Comparison of ENCODE assay signal across 22 cellular contexts in the genomic region with DNA sequence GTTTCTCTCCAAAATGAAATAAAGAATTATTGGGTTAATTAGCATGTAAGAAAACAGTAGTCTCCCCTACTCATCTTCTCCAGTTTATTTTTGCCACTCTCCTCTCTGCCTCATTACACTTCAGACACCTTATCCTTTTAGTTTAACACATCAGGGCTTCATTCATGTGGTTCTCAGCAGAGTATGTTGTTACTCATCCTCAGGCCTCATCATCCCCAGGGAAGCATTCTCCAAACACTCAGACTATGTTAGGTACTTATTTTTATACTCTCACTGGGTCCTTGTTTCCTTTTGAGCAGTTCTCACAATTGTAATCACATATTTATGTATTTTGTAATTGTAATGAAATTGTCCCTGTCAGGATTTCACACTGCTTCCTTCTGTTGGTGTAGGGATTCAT.
DNase-seq lines count a peak whose midpoint lies in the region; ATAC-seq and TF ChIP-seq lines count a peak whose summit lies in the region.
"Had no signal": no experiment of that assay in that cellular context is flagged by ENCODE, and none has a peak within 500 bp of the region (broad histone marks: within the 10 kb centered on the region; RNA-seq: fewer than 3 reads in every experiment).

No MANE protein-coding gene starts in this region.

- H3F3A ChIP-seq in smooth muscle cell (ENCODE audit: low read depth) = no peaks in the 10 kb centered on the region

- peaks cover 18% of the 10 kb centered on the region for H4K20me1 ChIP-seq in smooth muscle cell (ENCODE audit: low read depth)

- H3K9me3 ChIP-seq in SJCRH30 (replicated peaks) (no peaks in the 10 kb centered on the region; the same call in 1 of the 2 replicates), smooth muscle cell (replicated peaks; ENCODE audit: low read depth) (no peaks in the 10 kb centered on the region)
- H3K9me3 ChIP-seq: mucosa of descending colon, prostate gland, transverse colon had no signal

- H3K9ac ChIP-seq in smooth muscle cell (ENCODE audit: low read depth) = no peak overlapping the region
- H3K9ac ChIP-seq: neural progenitor cell had no signal

- ATAC-seq in GM21723 (IDR thresholded peaks at IDR 0.05; ENCODE audit: unreplicated experiment) = no peak
- ATAC-seq: left ventricle myocardium superior had no signal

- H3K27ac ChIP-seq in SJCRH30 (no peak overlapping the region), smooth muscle cell (ENCODE audit: low read depth) (no peak overlapping the region)
- H3K27ac ChIP-seq: 22Rv1, neural progenitor cell, prostate gland had no signal

- H3K79me2 ChIP-seq in smooth muscle cell (ENCODE audit: low read depth) = no peaks in the 10 kb centered on the region

- no peak overlapping the region for H3K4me2 ChIP-seq in smooth muscle cell
- H3K4me2 ChIP-seq: neural progenitor cell had no signal

- H3K27me3 ChIP-seq in SJCRH30 (no peaks in the 10 kb centered on the region), smooth muscle cell (ENCODE audit: low read depth) (no peaks in the 10 kb centered on the region)
- H3K27me3 ChIP-seq: neural progenitor cell, transverse colon had no signal

- no peak for TF ChIP-seq CTCF in epithelial cell of esophagus (IDR thresholded peaks at IDR 0.05; ENCODE audit: insufficient read depth, low read depth, low read length, missing control alignments)
- no peak for TF ChIP-seq CTCF in smooth muscle cell (IDR thresholded peaks at IDR 0.05; ENCODE audit: borderline replicate concordance, insufficient read depth, poor library complexity, severe bottlenecking)

- H3K36me3 ChIP-seq in SJCRH30 (no peaks in the 10 kb centered on the region), smooth muscle cell (ENCODE audit: low read depth) (no peaks in the 10 kb centered on the region)
- H3K36me3 ChIP-seq: neural progenitor cell, prostate gland, transverse colon had no signal

- H2AFZ ChIP-seq in smooth muscle cell (ENCODE audit: low read depth) = no peak overlapping the region
- H2AFZ ChIP-seq: neural progenitor cell had no signal

- H3K4me1 ChIP-seq in SJCRH30 (peaks cover 3% of the 10 kb centered on the region; the same call in 1 of the 2 replicates), smooth muscle cell (ENCODE audit: low read depth) (no peaks in the 10 kb centered on the region)
- H3K4me1 ChIP-seq: neural progenitor cell, prostate gland had no signal

- peak; percentile 4 for DNase-seq in DMS53 (lab: John Stamatoyannopoulos, UW)
- DNase-seq in DMS53 treated with DMSO at 0.1 percent for 48 hours (lab: John Stamatoyannopoulos, UW; ENCODE audit: unreplicated experiment) = no peak
- peak; percentile 4 for DNase-seq in epithelial cell of esophagus (ENCODE audit: low read depth)
- peak; percentile 85 for DNase-seq in kidney glomerular epithelial cell (lab: John Stamatoyannopoulos, UW)
- DNase-seq in smooth muscle cell of the brain vasculature (ENCODE audit: low read depth, low spot score) = peak; percentile 12
- no peak for DNase-seq in SJCRH30
- no peak for DNase-seq in smooth muscle cell (lab: John Stamatoyannopoulos, UW; ENCODE audit: unreplicated experiment)
- DNase-seq: activated CD4-positive, alpha-beta T cell treated with anti-CD3 and anti-CD28 coated beads, Interleukin-2, amount 10 ng/mL, durations not matched to agents 24 days and 14 days; aorta; cerebellar nuclear complex; COR-L47; left ventricle myocardium superior; NCI-H1417; NCI-H524; stimulated activated CD4-positive, alpha-beta T cell treated with anti-CD3 and anti-CD28 coated beads, Interleukin-12 subunit alpha, Interleukin-12 subunit beta, amount 100 ng/mL, for 4 hours; stimulated activated CD4-positive, alpha-beta T cell treated with anti-CD3 and anti-CD28 coated beads, Interleukin-4, amount 100 ng/mL, for 4 hours; transverse colon had no signal

- H3K4me3 ChIP-seq in epithelial cell of esophagus (ENCODE audit: low read length) = no peak overlapping the region
- no peak overlapping the region for H3K4me3 ChIP-seq in SJCRH30
- H3K4me3 ChIP-seq in smooth muscle cell = no peak overlapping the region
- H3K4me3 ChIP-seq: mucosa of descending colon, neural progenitor cell, prostate gland, transverse colon had no signal

Comparison
In these comparisons a context has a peak if more than half of its experiments do, and no peak if none do; other contexts are left out.
1. DNase-seq: peak in DMS53 (single experiment), epithelial cell of esophagus (single experiment), kidney glomerular epithelial cell (single experiment) and smooth muscle cell of the brain vasculature (single experiment); none in DMS53 treated with DMSO at 0.1 percent for 48 hours (single experiment), SJCRH30 (0 of 2) and smooth muscle cell (single experiment).